30 cellular contexts compared by ENCODE assay signal in the genomic region with DNA sequence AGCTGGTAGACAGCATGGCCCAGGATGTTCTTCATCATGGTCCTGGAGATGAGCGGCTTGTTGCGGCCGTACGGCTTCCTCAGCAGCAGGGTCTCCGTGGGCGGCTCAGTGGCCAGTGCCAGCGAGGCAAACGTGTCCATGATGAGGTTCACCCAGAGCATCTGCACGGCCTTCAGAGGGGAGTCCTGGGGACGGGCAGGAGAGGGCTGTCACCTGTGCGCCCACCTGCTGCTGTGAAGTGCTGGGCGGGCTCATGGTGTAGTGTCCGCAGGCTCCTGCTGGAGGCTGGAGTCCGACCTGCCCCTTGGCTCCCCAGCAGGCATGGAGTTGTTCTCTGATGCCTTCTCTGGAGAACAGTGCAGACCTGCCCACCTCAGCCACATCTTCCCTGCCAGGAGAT. TPM values are rescaled to one million over a fixed set of nuclear protein-coding genes. Genes with fewer than 3 reads are reported as not detected.
"Had no signal": no experiment of that assay in that cellular context is flagged by ENCODE, and none has a peak within 500 bp of the region (broad histone marks: within the 10 kb centered on the region; RNA-seq: fewer than 3 reads in every experiment).

No MANE protein-coding gene starts in this region.

- H3K4me3 ChIP-seq: adrenal gland, body of pancreas, esophagus muscularis mucosa, gastrocnemius medialis had no signal

- ATAC-seq: activated CD4-positive, CD25-positive, alpha-beta regulatory T cell treated with anti-CD3 and anti-CD28 coated beads, Interleukin-2, amount 50 U/mL, for 24 hours; activated CD8-positive, alpha-beta T cell treated with anti-CD3 and anti-CD28 coated beads for 36 hours; activated naive CD8-positive, alpha-beta T cell treated with anti-CD3 and anti-CD28 coated beads, Interleukin-2, amount 50 U/mL, for 24 hours; activated T-cell treated with anti-CD3 and anti-CD28 coated beads, Interleukin-2, amount 50 U/mL, for 4 hours; activated T-helper 17 cell treated with anti-CD3 and anti-CD28 coated beads, Interleukin-2, amount 50 U/mL, for 72 hours; body of pancreas; effector memory CD8-positive, alpha-beta T cell; foreskin keratinocyte; gastrocnemius medialis had no signal

- H3K36me3 ChIP-seq: adrenal gland, esophagus muscularis mucosa, gastrocnemius medialis, WERI-Rb-1 had no signal

- H3K27me3 ChIP-seq: adrenal gland, body of pancreas, gastrocnemius medialis had no signal

- H3K27ac ChIP-seq: adrenal gland, body of pancreas, esophagus muscularis mucosa, foreskin keratinocyte, gastrocnemius medialis, WERI-Rb-1 had no signal

- H3K4me1 ChIP-seq: adrenal gland, body of pancreas, foreskin keratinocyte had no signal

- H3K9me3 ChIP-seq: adrenal gland, body of pancreas, esophagus muscularis mucosa, gastrocnemius medialis had no signal

- DNase-seq: activated B cell treated with CpG ODN at 0.5 μM for 24 hours; activated CD4-positive, alpha-beta T cell treated with anti-CD3 and anti-CD28 coated beads for 48 hours; activated CD4-positive, alpha-beta T cell treated with anti-CD3 and anti-CD28 coated beads, Interleukin-2, amount 50 U/mL, for 1 hour; activated CD4-positive, alpha-beta T cell treated with anti-CD3 and anti-CD28 coated beads, Interleukin-2, amount 50 U/mL, for 48 hours; activated CD8-positive, alpha-beta memory T cell treated with anti-CD3 and anti-CD28 coated beads for 24 hours; activated CD8-positive, alpha-beta T cell treated with anti-CD3 and anti-CD28 coated beads for 36 hours; activated effector memory CD4-positive, alpha-beta T cell treated with Interleukin-2 at 50 U/mL for 16 hours; activated gamma-delta T cell treated with Interleukin-2 at 50 U/mL for 16 hours; activated naive CD4-positive, alpha-beta T cell treated with anti-CD3 and anti-CD28 coated beads for 36 hours; activated naive CD8-positive, alpha-beta T cell treated with anti-CD3 and anti-CD28 coated beads for 36 hours; activated naive CD8-positive, alpha-beta T cell treated with anti-CD3 and anti-CD28 coated beads, Interleukin-2, amount 50 U/mL, for 24 hours; activated T-cell treated with anti-CD3 and anti-CD28 coated beads, Interleukin-2, amount 50 U/mL, for 4 hours; adrenal gland; amygdala; body of pancreas; caudate nucleus; cortex of kidney; dermis blood vessel endothelial cell; effector CD4-positive, alpha-beta T cell; effector memory CD8-positive, alpha-beta T cell; erythroblast; foreskin keratinocyte; gastrocnemius medialis; glutamatergic neuron; T1000; WERI-Rb-1 had no signal

RNA-seq across cellular contexts. Expression of gene GHRL, which starts 50.0 kb away (rescaled TPM):
- total RNA-seq: activated naive CD4-positive, alpha-beta T cell treated with anti-CD3 and anti-CD28 coated beads for 36 hours; chondrocyte; foreskin keratinocyte; gastrocnemius medialis had no signal
- polyA plus RNA-seq: foreskin keratinocyte had no signal
